8 cellular contexts compared by ENCODE assay signal in genomic region chr4:17447675-17448298, GRCh38.
DNase-seq lines count a peak whose midpoint lies in the region; ATAC-seq and TF ChIP-seq lines count a peak whose summit lies in the region.

No MANE protein-coding gene starts in this region.

- no peak overlapping the region for H3K27ac ChIP-seq in thyroid gland

- peaks cover 3% of the 10 kb centered on the region for H3K4me1 Mint-ChIP-seq in activated CD4-positive, alpha-beta T cell treated with anti-CD3 and anti-CD28 coated beads, Interleukin-2, amount 10 ng/mL, durations not matched to agents 7 days and 5 days

- no peaks in the 10 kb centered on the region for H3K36me3 ChIP-seq in thyroid gland

- no peaks in the 10 kb centered on the region for H3K27me3 Mint-ChIP-seq in activated CD4-positive, alpha-beta T cell treated with anti-CD3 and anti-CD28 coated beads, Interleukin-2, amount 10 ng/mL, durations not matched to agents 7 days and 5 days

- TF ChIP-seq CTCF in epithelial cell of esophagus (IDR thresholded peaks at IDR 0.05; ENCODE audit: insufficient read depth, low read depth, low read length, missing control alignments) (peak; percentile 85), thyroid gland (IDR thresholded peaks at IDR 0.05) (peak; percentile 30 to 86 (median 66))

- no peaks in the 10 kb centered on the region for H3K9me3 ChIP-seq in thyroid gland

- no peaks in the 10 kb centered on the region for H3K36me3 Mint-ChIP-seq in activated CD4-positive, alpha-beta T cell treated with anti-CD3 and anti-CD28 coated beads, Interleukin-2, amount 10 ng/mL, durations not matched to agents 7 days and 5 days (ENCODE audit: low read depth)

- H3K27ac Mint-ChIP-seq in activated CD4-positive, alpha-beta T cell treated with anti-CD3 and anti-CD28 coated beads, Interleukin-2, amount 10 ng/mL, durations not matched to agents 7 days and 5 days: no peak overlapping the region

- H3K9me3 Mint-ChIP-seq in activated CD4-positive, alpha-beta T cell treated with anti-CD3 and anti-CD28 coated beads, Interleukin-2, amount 10 ng/mL, durations not matched to agents 7 days and 5 days: no peaks in the 10 kb centered on the region

- POLR2A ChIA-PET in activated CD4-positive, alpha-beta T cell treated with anti-CD3 and anti-CD28 coated beads, Interleukin-2, amount 10 ng/mL, durations not matched to agents 7 days and 5 days (lab: Charles Lee): no interaction called here

- ATAC-seq in GM19043 (IDR thresholded peaks at IDR 0.05; ENCODE audit: low read depth, unreplicated experiment) (peak; percentile 92), HG03135 (IDR thresholded peaks at IDR 0.05; ENCODE audit: unreplicated experiment) (peak; percentile 96)

- no peak overlapping the region for H3K4me3 ChIP-seq in epithelial cell of esophagus (ENCODE audit: low read length)
- no peak overlapping the region for H3K4me3 ChIP-seq in thyroid gland (replicated peaks in 1 of 3)

- H3K27me3 ChIP-seq in thyroid gland: no peaks in the 10 kb centered on the region

- CTCF ChIA-PET in activated CD4-positive, alpha-beta T cell treated with anti-CD3 and anti-CD28 coated beads, Interleukin-2, amount 10 ng/mL, durations not matched to agents 7 days and 5 days (lab: Charles Lee): interaction anchor here (0.7 to 1.9 kb wide), 10 partner anchors 10 to 531 kb away, joined by 3 to 9 read pairs (median 4); no protein-coding TSS in a partner anchor

- no peaks in the 10 kb centered on the region for H3K4me1 ChIP-seq in thyroid gland

- H3K4me3 Mint-ChIP-seq in activated CD4-positive, alpha-beta T cell treated with anti-CD3 and anti-CD28 coated beads, Interleukin-2, amount 10 ng/mL, durations not matched to agents 7 days and 5 days: no peak overlapping the region

- DNase-seq in COLO829 (ENCODE audit: low spot score) (peak; percentile 40), NCI-H2227 treated with DMSO at 0.1 percent for 48 hours (lab: John Stamatoyannopoulos, UW) (peak; percentile 39), epithelial cell of esophagus (ENCODE audit: low read depth) (peak; percentile 78), myocyte (ENCODE audit: low read depth) (peak; percentile 74), thyroid gland (peak; percentile 47 to 58)
- peak; percentile 77 for DNase-seq in activated CD4-positive, alpha-beta T cell treated with anti-CD3 and anti-CD28 coated beads, Interleukin-2, amount 10 ng/mL, durations not matched to agents 7 days and 5 days

- no peak for TF ChIP-seq POLR2A in thyroid gland (IDR thresholded peaks at IDR 0.05)

- intact Hi-C loops in thyroid gland (cut with DNase I): loop anchor here (5.0 kb wide), 1 partner anchor 100 kb away; no protein-coding TSS in a partner anchor
